Comparison of ENCODE assay signal across 1 cellular context in the genomic region with DNA sequence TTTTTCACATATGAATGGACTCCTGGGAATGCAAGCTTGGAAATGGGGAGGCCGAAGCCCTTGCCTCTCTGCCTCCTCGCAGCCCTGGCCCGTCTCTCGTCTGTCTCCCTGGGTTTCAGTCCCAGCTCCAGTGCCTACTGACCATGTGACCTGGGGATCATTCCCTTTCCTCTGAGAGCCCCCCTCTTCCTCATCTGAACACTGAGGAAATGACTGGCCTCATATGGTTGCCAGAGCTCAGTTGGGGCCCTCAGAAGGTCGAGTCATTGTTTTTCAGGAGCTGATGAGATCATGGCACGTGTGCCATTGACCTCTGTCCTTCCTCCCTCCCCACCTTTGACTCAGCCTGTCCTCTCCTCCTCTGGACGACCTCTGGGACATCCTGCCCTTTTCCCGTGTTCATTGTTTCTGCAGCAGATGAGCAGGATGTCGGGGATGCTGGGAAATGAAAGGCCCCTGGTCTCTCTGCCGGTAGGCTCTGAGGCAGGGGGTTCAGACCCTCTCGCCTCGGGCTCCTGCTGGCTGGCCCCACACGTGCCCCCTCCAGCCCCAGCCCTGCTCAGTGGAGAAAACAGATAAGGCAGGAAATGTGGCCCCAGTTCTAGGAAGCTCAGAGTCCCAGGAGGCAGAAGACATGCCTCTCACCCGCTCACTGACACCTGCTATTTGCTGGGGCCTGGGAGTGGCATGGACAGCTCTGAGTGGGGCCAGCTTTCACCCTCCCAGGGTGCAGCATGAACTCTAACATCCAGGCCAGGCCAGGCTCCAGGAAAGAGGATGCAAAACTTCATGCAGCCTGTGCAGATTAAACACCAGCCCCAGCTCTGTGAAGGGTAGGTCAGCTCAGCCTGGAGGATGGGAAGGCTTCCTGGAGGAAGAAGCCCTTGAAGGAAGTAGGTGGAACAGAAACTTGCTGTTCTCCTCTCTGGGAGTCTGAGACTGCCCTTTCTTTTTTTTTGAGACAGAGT.
TF ChIP-seq lines count a peak whose summit lies in the region.

No MANE protein-coding gene starts in this region.

TF ChIP-seq in K562, 482 proteins besides CTCF, POLR2A, EP300 and RAD21 (continued from another document):
- TF ChIP-seq, protein P1, sequence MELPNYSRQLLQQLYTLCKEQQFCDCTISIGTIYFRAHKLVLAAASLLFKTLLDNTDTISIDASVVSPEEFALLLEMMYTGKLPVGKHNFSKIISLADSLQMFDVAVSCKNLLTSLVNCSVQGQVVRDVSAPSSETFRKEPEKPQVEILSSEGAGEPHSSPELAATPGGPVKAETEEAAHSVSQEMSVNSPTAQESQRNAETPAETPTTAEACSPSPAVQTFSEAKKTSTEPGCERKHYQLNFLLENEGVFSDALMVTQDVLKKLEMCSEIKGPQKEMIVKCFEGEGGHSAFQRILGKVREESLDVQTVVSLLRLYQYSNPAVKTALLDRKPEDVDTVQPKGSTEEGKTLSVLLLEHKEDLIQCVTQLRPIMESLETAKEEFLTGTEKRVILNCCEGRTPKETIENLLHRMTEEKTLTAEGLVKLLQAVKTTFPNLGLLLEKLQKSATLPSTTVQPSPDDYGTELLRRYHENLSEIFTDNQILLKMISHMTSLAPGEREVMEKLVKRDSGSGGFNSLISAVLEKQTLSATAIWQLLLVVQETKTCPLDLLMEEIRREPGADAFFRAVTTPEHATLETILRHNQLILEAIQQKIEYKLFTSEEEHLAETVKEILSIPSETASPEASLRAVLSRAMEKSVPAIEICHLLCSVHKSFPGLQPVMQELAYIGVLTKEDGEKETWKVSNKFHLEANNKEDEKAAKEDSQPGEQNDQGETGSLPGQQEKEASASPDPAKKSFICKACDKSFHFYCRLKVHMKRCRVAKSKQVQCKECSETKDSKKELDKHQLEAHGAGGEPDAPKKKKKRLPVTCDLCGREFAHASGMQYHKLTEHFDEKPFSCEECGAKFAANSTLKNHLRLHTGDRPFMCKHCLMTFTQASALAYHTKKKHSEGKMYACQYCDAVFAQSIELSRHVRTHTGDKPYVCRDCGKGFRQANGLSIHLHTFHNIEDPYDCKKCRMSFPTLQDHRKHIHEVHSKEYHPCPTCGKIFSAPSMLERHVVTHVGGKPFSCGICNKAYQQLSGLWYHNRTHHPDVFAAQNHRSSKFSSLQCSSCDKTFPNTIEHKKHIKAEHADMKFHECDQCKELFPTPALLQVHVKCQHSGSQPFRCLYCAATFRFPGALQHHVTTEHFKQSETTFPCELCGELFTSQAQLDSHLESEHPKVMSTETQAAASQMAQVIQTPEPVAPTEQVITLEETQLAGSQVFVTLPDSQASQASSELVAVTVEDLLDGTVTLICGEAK (IDR thresholded peaks at IDR 0.05) = peak; percentile 40; the same call in 1 of the 2 replicates
- TF ChIP-seq, protein P1 (CRISPR knock-in tag; IDR thresholded peaks at IDR 0.05) = no peak
- TF ChIP-seq TAL1 (IDR thresholded peaks at IDR 0.05) (peak; percentile 47), MYC (IDR thresholded peaks at IDR 0.05; ENCODE audit: low read depth, low read length) (peak; percentile 89), MYC (CRISPR knock-in tag; IDR thresholded peaks at IDR 0.05; ENCODE audit: borderline replicate concordance, low read depth) (0 out of 2 replicates have a peak, but pooled peaks have one; percentile 26), MYNN (IDR thresholded peaks at IDR 0.05) (peak; percentile 64; the same call in 1 of the 2 replicates), MYNN (CRISPR knock-in tag; IDR thresholded peaks at IDR 0.05) (no peak), KLF13 (tag; IDR thresholded peaks at IDR 0.05; ENCODE audit: borderline replicate concordance, low read depth) (no peak), ZNF764 (CRISPR knock-in tag; IDR thresholded peaks at IDR 0.05; ENCODE audit: low read depth) (no peak), NBN (IDR thresholded peaks at IDR 0.05; ENCODE audit: low read depth) (peak; percentile 78), ZNF431 (CRISPR knock-in tag; IDR thresholded peaks at IDR 0.05) (no peak), KLF1 (tag; IDR thresholded peaks at IDR 0.05) (peak; percentile 54; the same call in 1 of the 2 replicates), TAF1 (IDR thresholded peaks at IDR 0.05; ENCODE audit: control insufficient read depth, extremely low read depth, insufficient read depth, low read length, severe bottlenecking) (no peak), SMAD1 (IDR thresholded peaks at IDR 0.05; ENCODE audit: low read depth, low read length, partially characterized antibody) (no peak), ZNF778 (CRISPR knock-in tag; IDR thresholded peaks at IDR 0.05) (no peak), JUNB (CRISPR knock-in tag; conservative IDR thresholded peaks at IDR 0.05) (no peak), PTBP1 (IDR thresholded peaks at IDR 0.05; ENCODE audit: low read depth, low read length) (no peak), CBFA2T2 (conservative IDR thresholded peaks at IDR 0.05) (peak; percentile 62), SMARCC2 (IDR thresholded peaks at IDR 0.05; ENCODE audit: low read depth) (peak; percentile 78), PRPF4 (IDR thresholded peaks at IDR 0.05; ENCODE audit: insufficient read depth, low read depth, low read length, poor library complexity, severe bottlenecking) (no peak), RUNX1 (IDR thresholded peaks at IDR 0.05; ENCODE audit: low read depth) (peak; percentile 74; the same call in 1 of the 2 replicates), COPS2 (conservative IDR thresholded peaks at IDR 0.05) (no peak), XRCC3 (IDR thresholded peaks at IDR 0.05) (no peak), SMAD2 (IDR thresholded peaks at IDR 0.05; ENCODE audit: low read depth, low read length) (no peak), ZNF253 (CRISPR knock-in tag; conservative IDR thresholded peaks at IDR 0.05) (no peak)
- TF ChIP-seq, protein P2, sequence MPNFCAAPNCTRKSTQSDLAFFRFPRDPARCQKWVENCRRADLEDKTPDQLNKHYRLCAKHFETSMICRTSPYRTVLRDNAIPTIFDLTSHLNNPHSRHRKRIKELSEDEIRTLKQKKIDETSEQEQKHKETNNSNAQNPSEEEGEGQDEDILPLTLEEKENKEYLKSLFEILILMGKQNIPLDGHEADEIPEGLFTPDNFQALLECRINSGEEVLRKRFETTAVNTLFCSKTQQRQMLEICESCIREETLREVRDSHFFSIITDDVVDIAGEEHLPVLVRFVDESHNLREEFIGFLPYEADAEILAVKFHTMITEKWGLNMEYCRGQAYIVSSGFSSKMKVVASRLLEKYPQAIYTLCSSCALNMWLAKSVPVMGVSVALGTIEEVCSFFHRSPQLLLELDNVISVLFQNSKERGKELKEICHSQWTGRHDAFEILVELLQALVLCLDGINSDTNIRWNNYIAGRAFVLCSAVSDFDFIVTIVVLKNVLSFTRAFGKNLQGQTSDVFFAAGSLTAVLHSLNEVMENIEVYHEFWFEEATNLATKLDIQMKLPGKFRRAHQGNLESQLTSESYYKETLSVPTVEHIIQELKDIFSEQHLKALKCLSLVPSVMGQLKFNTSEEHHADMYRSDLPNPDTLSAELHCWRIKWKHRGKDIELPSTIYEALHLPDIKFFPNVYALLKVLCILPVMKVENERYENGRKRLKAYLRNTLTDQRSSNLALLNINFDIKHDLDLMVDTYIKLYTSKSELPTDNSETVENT (CRISPR knock-in tag; IDR thresholded peaks at IDR 0.05) = peak; percentile 17; the same call in 1 of the 2 replicates
- TF ChIP-seq, protein P3, sequence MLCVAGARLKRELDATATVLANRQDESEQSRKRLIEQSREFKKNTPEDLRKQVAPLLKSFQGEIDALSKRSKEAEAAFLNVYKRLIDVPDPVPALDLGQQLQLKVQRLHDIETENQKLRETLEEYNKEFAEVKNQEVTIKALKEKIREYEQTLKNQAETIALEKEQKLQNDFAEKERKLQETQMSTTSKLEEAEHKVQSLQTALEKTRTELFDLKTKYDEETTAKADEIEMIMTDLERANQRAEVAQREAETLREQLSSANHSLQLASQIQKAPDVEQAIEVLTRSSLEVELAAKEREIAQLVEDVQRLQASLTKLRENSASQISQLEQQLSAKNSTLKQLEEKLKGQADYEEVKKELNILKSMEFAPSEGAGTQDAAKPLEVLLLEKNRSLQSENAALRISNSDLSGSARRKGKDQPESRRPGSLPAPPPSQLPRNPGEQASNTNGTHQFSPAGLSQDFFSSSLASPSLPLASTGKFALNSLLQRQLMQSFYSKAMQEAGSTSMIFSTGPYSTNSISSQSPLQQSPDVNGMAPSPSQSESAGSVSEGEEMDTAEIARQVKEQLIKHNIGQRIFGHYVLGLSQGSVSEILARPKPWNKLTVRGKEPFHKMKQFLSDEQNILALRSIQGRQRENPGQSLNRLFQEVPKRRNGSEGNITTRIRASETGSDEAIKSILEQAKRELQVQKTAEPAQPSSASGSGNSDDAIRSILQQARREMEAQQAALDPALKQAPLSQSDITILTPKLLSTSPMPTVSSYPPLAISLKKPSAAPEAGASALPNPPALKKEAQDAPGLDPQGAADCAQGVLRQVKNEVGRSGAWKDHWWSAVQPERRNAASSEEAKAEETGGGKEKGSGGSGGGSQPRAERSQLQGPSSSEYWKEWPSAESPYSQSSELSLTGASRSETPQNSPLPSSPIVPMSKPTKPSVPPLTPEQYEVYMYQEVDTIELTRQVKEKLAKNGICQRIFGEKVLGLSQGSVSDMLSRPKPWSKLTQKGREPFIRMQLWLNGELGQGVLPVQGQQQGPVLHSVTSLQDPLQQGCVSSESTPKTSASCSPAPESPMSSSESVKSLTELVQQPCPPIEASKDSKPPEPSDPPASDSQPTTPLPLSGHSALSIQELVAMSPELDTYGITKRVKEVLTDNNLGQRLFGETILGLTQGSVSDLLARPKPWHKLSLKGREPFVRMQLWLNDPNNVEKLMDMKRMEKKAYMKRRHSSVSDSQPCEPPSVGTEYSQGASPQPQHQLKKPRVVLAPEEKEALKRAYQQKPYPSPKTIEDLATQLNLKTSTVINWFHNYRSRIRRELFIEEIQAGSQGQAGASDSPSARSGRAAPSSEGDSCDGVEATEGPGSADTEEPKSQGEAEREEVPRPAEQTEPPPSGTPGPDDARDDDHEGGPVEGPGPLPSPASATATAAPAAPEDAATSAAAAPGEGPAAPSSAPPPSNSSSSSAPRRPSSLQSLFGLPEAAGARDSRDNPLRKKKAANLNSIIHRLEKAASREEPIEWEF (CRISPR knock-in tag; IDR thresholded peaks at IDR 0.05) = peak; percentile 88
- TF ChIP-seq, protein P4, sequence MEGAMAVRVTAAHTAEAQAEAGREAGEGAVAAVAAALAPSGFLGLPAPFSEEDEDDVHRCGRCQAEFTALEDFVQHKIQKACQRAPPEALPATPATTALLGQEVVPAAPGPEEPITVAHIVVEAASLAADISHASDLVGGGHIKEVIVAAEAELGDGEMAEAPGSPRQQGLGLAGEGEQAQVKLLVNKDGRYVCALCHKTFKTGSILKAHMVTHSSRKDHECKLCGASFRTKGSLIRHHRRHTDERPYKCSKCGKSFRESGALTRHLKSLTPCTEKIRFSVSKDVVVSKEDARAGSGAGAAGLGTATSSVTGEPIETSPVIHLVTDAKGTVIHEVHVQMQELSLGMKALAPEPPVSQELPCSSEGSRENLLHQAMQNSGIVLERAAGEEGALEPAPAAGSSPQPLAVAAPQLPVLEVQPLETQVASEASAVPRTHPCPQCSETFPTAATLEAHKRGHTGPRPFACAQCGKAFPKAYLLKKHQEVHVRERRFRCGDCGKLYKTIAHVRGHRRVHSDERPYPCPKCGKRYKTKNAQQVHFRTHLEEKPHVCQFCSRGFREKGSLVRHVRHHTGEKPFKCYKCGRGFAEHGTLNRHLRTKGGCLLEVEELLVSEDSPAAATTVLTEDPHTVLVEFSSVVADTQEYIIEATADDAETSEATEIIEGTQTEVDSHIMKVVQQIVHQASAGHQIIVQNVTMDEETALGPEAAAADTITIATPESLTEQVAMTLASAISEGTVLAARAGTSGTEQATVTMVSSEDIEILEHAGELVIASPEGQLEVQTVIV (CRISPR knock-in tag; IDR thresholded peaks at IDR 0.05; ENCODE audit: borderline replicate concordance) = no peak
